In the genomic region with DNA sequence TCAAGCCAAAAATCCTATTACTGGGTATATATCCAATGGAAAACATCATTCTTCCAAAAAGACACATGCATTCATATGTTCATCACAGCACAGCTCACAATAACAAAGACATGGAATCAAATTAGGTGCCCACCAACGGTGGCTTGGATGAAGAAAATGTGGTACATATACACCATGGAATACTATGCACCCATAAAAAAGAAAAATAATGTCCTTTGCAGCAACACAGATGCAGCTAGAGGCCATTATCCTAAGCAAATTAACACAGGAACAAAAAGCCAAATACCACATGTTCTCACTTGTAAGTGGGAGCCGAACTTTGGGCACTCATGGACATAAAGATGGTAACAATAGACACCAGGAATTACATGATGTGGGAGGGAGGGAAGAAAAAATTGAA, we compare ENCODE assay signal across 34 cellular contexts.
"Had no signal": no experiment of that assay in that cellular context is flagged by ENCODE, and none has a peak within 500 bp of the region (broad histone marks: within the 10 kb centered on the region; RNA-seq: fewer than 3 reads in every experiment).

No MANE protein-coding gene starts in this region.

- ATAC-seq: activated CD8-positive, alpha-beta T cell treated with anti-CD3 and anti-CD28 coated beads for 36 hours; activated naive CD4-positive, alpha-beta T cell treated with anti-CD3 and anti-CD28 coated beads, Interleukin-2, amount 50 U/mL, for 72 hours; activated T-cell treated with anti-CD3 and anti-CD28 coated beads, Interleukin-2, amount 50 U/mL, for 4 hours; activated T-cell treated with anti-CD3 and anti-CD28 coated beads, Interleukin-2, amount 50 U/mL, for 72 hours; activated T-helper 17 cell treated with anti-CD3 and anti-CD28 coated beads, Interleukin-2, amount 50 U/mL, for 72 hours; body of pancreas; T-helper 17 cell had no signal

- H3K36me3 Mint-ChIP-seq: activated naive CD4-positive, alpha-beta T cell treated with anti-CD3 and anti-CD28 coated beads, Interleukin-2, amount 10 ng/mL, durations not matched to agents 7 days and 5 days had no signal

- H3K36me3 ChIP-seq: adrenal gland, brain microvascular endothelial cell, breast epithelium had no signal

- H3K9me3 ChIP-seq: adrenal gland, body of pancreas, breast epithelium had no signal

- H3K4me1 ChIP-seq: adrenal gland, body of pancreas, breast epithelium had no signal

- FAIRE-seq: astrocyte, colon, TTC549 had no signal

- H3K4me3 ChIP-seq: adrenal gland, body of pancreas, breast epithelium had no signal

- H3K9me3 Mint-ChIP-seq: activated T-helper 17 cell treated with anti-CD3 and anti-CD28 coated beads, Interleukin-2, amount 50 U/mL, for 72 hours had no signal

- H3K27me3 ChIP-seq: adrenal gland, body of pancreas, brain microvascular endothelial cell, breast epithelium had no signal

- H3K4me3 Mint-ChIP-seq: activated B cell treated with CpG ODN at 0.5 μM for 24 hours; activated CD4-positive, alpha-beta memory T cell treated with anti-CD3 and anti-CD28 coated beads for 36 hours; activated CD4-positive, alpha-beta T cell treated with anti-CD3 and anti-CD28 coated beads, Interleukin-2, amount 10 ng/mL, durations not matched to agents 24 days and 14 days; activated CD8-positive, alpha-beta T cell treated with anti-CD3 and anti-CD28 coated beads for 36 hours; activated naive CD4-positive, alpha-beta T cell treated with anti-CD3 and anti-CD28 coated beads, Interleukin-2, amount 10 ng/mL, durations not matched to agents 7 days and 5 days; activated naive CD8-positive, alpha-beta T cell treated with anti-CD3 and anti-CD28 coated beads for 36 hours; activated T-cell treated with anti-CD3 and anti-CD28 coated beads, Interleukin-2, amount 50 U/mL, for 4 hours; activated T-cell treated with anti-CD3 and anti-CD28 coated beads, Interleukin-2, amount 50 U/mL, for 72 hours; activated T-helper 1 cell treated with anti-CD3 and anti-CD28 coated beads, Interleukin-12 subunit alpha, Interleukin-12 subunit beta, Interleukin-2, Interleukin-4 antibody, amounts not matched to agents 30 ng/mL and 10 ng/mL and 1 ng/mL, durations not matched to agents 14 hours and 24 hours and 36 hours; activated T-helper 17 cell treated with anti-CD3 and anti-CD28 coated beads, Interleukin-2, amount 50 U/mL, for 72 hours; T-helper 17 cell had no signal

- H3K27ac Mint-ChIP-seq: activated B cell treated with CpG ODN at 0.5 μM for 24 hours; activated CD4-positive, alpha-beta memory T cell treated with anti-CD3 and anti-CD28 coated beads for 36 hours; activated CD4-positive, alpha-beta T cell treated with anti-CD3 and anti-CD28 coated beads, Interleukin-2, amount 10 ng/mL, durations not matched to agents 24 days and 14 days; activated CD8-positive, alpha-beta T cell treated with anti-CD3 and anti-CD28 coated beads for 36 hours; activated naive CD4-positive, alpha-beta T cell treated with anti-CD3 and anti-CD28 coated beads, Interleukin-2, amount 10 ng/mL, durations not matched to agents 7 days and 5 days; activated naive CD4-positive, alpha-beta T cell treated with anti-CD3 and anti-CD28 coated beads, Interleukin-2, amount 50 U/mL, for 72 hours; activated naive CD8-positive, alpha-beta T cell treated with anti-CD3 and anti-CD28 coated beads for 36 hours; activated T-cell treated with anti-CD3 and anti-CD28 coated beads, Interleukin-2, amount 50 U/mL, for 72 hours; activated T-helper 1 cell treated with anti-CD3 and anti-CD28 coated beads, Interleukin-12 subunit alpha, Interleukin-12 subunit beta, Interleukin-2, Interleukin-4 antibody, amounts not matched to agents 30 ng/mL and 10 ng/mL and 1 ng/mL, durations not matched to agents 14 hours and 24 hours and 36 hours; activated T-helper 17 cell treated with anti-CD3 and anti-CD28 coated beads, Interleukin-2, amount 50 U/mL, for 72 hours; T-helper 17 cell had no signal

- H3K27ac ChIP-seq: adrenal gland, body of pancreas, brain microvascular endothelial cell, breast epithelium, VCaP had no signal

- H3K27me3 Mint-ChIP-seq: activated B cell treated with CpG ODN at 0.5 μM for 24 hours; activated CD4-positive, alpha-beta memory T cell treated with anti-CD3 and anti-CD28 coated beads for 36 hours; activated CD4-positive, alpha-beta T cell treated with anti-CD3 and anti-CD28 coated beads, Interleukin-2, amount 10 ng/mL, durations not matched to agents 24 days and 14 days; activated CD8-positive, alpha-beta T cell treated with anti-CD3 and anti-CD28 coated beads for 36 hours; activated naive CD4-positive, alpha-beta T cell treated with anti-CD3 and anti-CD28 coated beads, Interleukin-2, amount 10 ng/mL, durations not matched to agents 7 days and 5 days; activated naive CD8-positive, alpha-beta T cell treated with anti-CD3 and anti-CD28 coated beads for 36 hours; activated T-helper 17 cell treated with anti-CD3 and anti-CD28 coated beads, Interleukin-2, amount 50 U/mL, for 72 hours; T-helper 17 cell had no signal

- DNase-seq: activated B cell treated with CpG ODN at 0.5 μM for 24 hours; activated CD4-positive, alpha-beta memory T cell treated with anti-CD3 and anti-CD28 coated beads for 36 hours; activated CD4-positive, alpha-beta T cell treated with anti-CD3 and anti-CD28 coated beads for 4 hours; activated CD4-positive, alpha-beta T cell treated with anti-CD3 and anti-CD28 coated beads, Interleukin-2, amount 10 ng/mL, durations not matched to agents 24 days and 14 days; activated CD4-positive, alpha-beta T cell treated with anti-CD3 and anti-CD28 coated beads, Interleukin-2, amount 50 U/mL, for 1 hour; activated CD4-positive, alpha-beta T cell treated with anti-CD3 and anti-CD28 coated beads, Interleukin-2, amount 50 U/mL, for 4 hours; activated CD4-positive, CD25-positive, alpha-beta regulatory T cell treated with anti-CD3 and anti-CD28 coated beads, Interleukin-2, amount 50 U/mL, for 72 hours; activated CD8-positive, alpha-beta memory T cell treated with anti-CD3 and anti-CD28 coated beads, Interleukin-2, amount 50 U/mL, for 4 hours; activated CD8-positive, alpha-beta T cell treated with anti-CD3 and anti-CD28 coated beads for 36 hours; activated effector memory CD4-positive, alpha-beta T cell treated with anti-CD3 and anti-CD28 coated beads, Interleukin-2, amount 50 U/mL, for 16 hours; activated gamma-delta T cell treated with Interleukin-2 at 50 U/mL for 16 hours; activated naive CD4-positive, alpha-beta T cell; activated naive CD4-positive, alpha-beta T cell treated with anti-CD3 and anti-CD28 coated beads, Interleukin-2, amount 10 ng/mL, durations not matched to agents 7 days and 5 days; activated naive CD8-positive, alpha-beta T cell treated with anti-CD3 and anti-CD28 coated beads for 36 hours; activated T-cell treated with anti-CD3 and anti-CD28 coated beads for 4 hours; activated T-cell treated with anti-CD3 and anti-CD28 coated beads, Interleukin-2, amount 50 U/mL, for 1 hour; activated T-cell treated with anti-CD3 and anti-CD28 coated beads, Interleukin-2, amount 50 U/mL, for 4 hours; activated T-cell treated with anti-CD3 and anti-CD28 coated beads, Interleukin-2, amount 50 U/mL, for 72 hours; adrenal gland; amniotic stem cell; aorta; body of pancreas; brain microvascular endothelial cell; central memory CD4-positive, alpha-beta T cell; T-helper 17 cell; T1000 had no signal
